ENCODE assay signal across 8 cellular contexts in genomic region chr10:72048450-72049124, GRCh38. TPM values are rescaled to one million over a fixed set of nuclear protein-coding genes. Genes with fewer than 3 reads are reported as not detected.
DNase-seq lines count a peak whose midpoint lies in the region; FAIRE-seq and TF ChIP-seq lines count a peak whose summit lies in the region.

No MANE protein-coding gene starts in this region.

- TF ChIP-seq CTCF in cardiac muscle cell (IDR thresholded peaks at IDR 0.05; ENCODE audit: low read depth, low read length), result peak; percentile 100
- TF ChIP-seq CTCF in progenitor cell of endocrine pancreas (IDR thresholded peaks at IDR 0.05; ENCODE audit: unreplicated experiment), result peak; percentile 99

- H3K36me3 ChIP-seq in HAP-1 (replicated peaks) (no peaks in the 10 kb centered on the region), cardiac muscle cell (no peaks in the 10 kb centered on the region)

- DNase-seq in Caki2 (ENCODE audit: low read depth) (peak; percentile 85), HAP-1 (ENCODE audit: low spot score in 2 of 2) (peak; percentile 88 to 92), NCI-H1694 (lab: John Stamatoyannopoulos, UW) (peak; percentile 94), T follicular helper cell (ENCODE audit: low read depth) (peak; percentile 81), cardiac muscle cell (ENCODE audit: low read depth in 1 of 2, low spot score in 1 of 2) (peak; percentile 94 to 96), progenitor cell of endocrine pancreas (ENCODE audit: low spot score, unreplicated experiment) (peak; percentile 87), urothelium cell line (ENCODE audit: low spot score) (peak; percentile 95)
- DNase-seq in activated naive CD8-positive, alpha-beta T cell treated with anti-CD3 and anti-CD28 coated beads, Interleukin-2, amount 50 U/mL, for 16 hours (ENCODE audit: low read depth, low spot score), result peak; percentile 87

- H3K4me3 Mint-ChIP-seq in progenitor cell of endocrine pancreas (ENCODE audit: low read depth), result no peak overlapping the region

- H3K27me3 ChIP-seq in HAP-1 (ENCODE audit: low read depth) (no peaks in the 10 kb centered on the region), cardiac muscle cell (no peaks in the 10 kb centered on the region)

- H3K9me3 ChIP-seq in HAP-1 (no peaks in the 10 kb centered on the region; the same call in 1 of the 2 replicates), cardiac muscle cell (ENCODE audit: low read depth) (no peaks in the 10 kb centered on the region)

- H3K4me3 ChIP-seq in HAP-1, result no peak overlapping the region
- no peak overlapping the region for H3K4me3 ChIP-seq in cardiac muscle cell

- no peaks in the 10 kb centered on the region for H3K36me3 Mint-ChIP-seq in progenitor cell of endocrine pancreas (ENCODE audit: insufficient read depth)

- H3K9me3 Mint-ChIP-seq in progenitor cell of endocrine pancreas (ENCODE audit: low read depth), result no peaks in the 10 kb centered on the region

- H3K27ac Mint-ChIP-seq in progenitor cell of endocrine pancreas, result no peak overlapping the region

- in situ Hi-C loops in Caki2 (cut with HindIII; ENCODE audit: low pct_unique_long_range_greater_than_20kb, low sequenced_read_pairs), result no loop called here
- in situ Hi-C loops in HAP-1 (cut with MboI; ENCODE audit: low sequenced_read_pairs), result loop anchor here (5.0 kb wide), 1 partner anchor 174 kb away; no protein-coding TSS in a partner anchor

- FAIRE-seq in urothelium cell line (lab: Jason Lieb, UNC), result no peak

- H3K27me3 Mint-ChIP-seq in progenitor cell of endocrine pancreas, result no peaks in the 10 kb centered on the region

- H3K4me1 Mint-ChIP-seq in progenitor cell of endocrine pancreas (ENCODE audit: low read depth), result peaks cover 7% of the 10 kb centered on the region

- H3K27ac ChIP-seq in cardiac muscle cell, result no peak overlapping the region

- H3K4me1 ChIP-seq in HAP-1 (peaks cover 4% of the 10 kb centered on the region), cardiac muscle cell (ENCODE audit: low read depth) (no peaks in the 10 kb centered on the region)

RNA-seq across cellular contexts. Expression of gene SPOCK2, which starts 39.8 kb away (rescaled TPM):
- 0.41 and 1.1 TPM in 2 replicates for total RNA-seq in Caki2 (2014; rRNA removed; shearing (Covaris generic); ENCODE audit: low replicate concordance)
- 1.3 and 5.0 TPM in 2 replicates for total RNA-seq in cardiac muscle cell
- polyA plus RNA-seq in cardiac muscle cell, result 0.85 and 3.9 TPM in 2 replicates
- total RNA-seq in progenitor cell of endocrine pancreas, result 47.7 and 49.1 TPM in 2 replicates
